Comparison of ENCODE assay signal across 8 cellular contexts in genomic region chr17:3295632-3296031, GRCh38. TPM values are rescaled to one million over a fixed set of nuclear protein-coding genes. Genes with fewer than 3 reads are reported as not detected.
"Had no signal": no experiment of that assay in that cellular context is flagged by ENCODE, and none has a peak within 500 bp of the region (broad histone marks: within the 10 kb centered on the region; RNA-seq: fewer than 3 reads in every experiment).

No MANE protein-coding gene starts in this region.

- H3K4me3 ChIP-seq: K562 had no signal

- DNase-seq: IMR-90, KBM-7, KG1 had no signal

- H3K4me2 ChIP-seq: KMS-11 had no signal

- H3K27ac ChIP-seq: HL-60, KMS-11 had no signal

- FAIRE-seq: HepG2, HTR-8/SVneo, K562 had no signal

- ATAC-seq: HepG2, K562 had no signal

RNA-seq across cellular contexts. Expression of gene OR3A1, which starts 2.5 kb away (rescaled TPM):
- polyA plus RNA-seq: HepG2, IMR-90, K562 had no signal
